In genomic region chr15:74375303-74375693, GRCh38 we compare ENCODE assay signal across 8 cellular contexts. TPM values are rescaled to one million over a fixed set of nuclear protein-coding genes. Genes with fewer than 3 reads are reported as not detected.
DNase-seq lines count a peak whose midpoint lies in the region; ATAC-seq, FAIRE-seq and TF ChIP-seq lines count a peak whose summit lies in the region.

No MANE protein-coding gene starts in this region.

- FAIRE-seq in H1 (lab: Jason Lieb, UNC), result peak; percentile 48

- H2BK15ac ChIP-seq in H1 (ENCODE audit: low read length), result 0 out of 2 replicates have a peak overlapping the region, but pooled peaks have one; percentile 97

- H3K9me3 ChIP-seq in HUES6 (ENCODE audit: control insufficient read depth, insufficient read depth, low read depth, low read length) (no peaks in the 10 kb centered on the region), H1 (ENCODE audit: insufficient read depth in 2 of 2, low read depth in 1 of 2, low read length in 1 of 2) (no peaks in the 10 kb centered on the region)

- no peak overlapping the region; the same call in 1 of the 2 replicates for H3K18ac ChIP-seq in H1 (ENCODE audit: extremely low read depth, low read length)

- no peaks in the 10 kb centered on the region for H3K9me3 Mint-ChIP-seq in activated CD8-positive, alpha-beta T cell treated with anti-CD3 and anti-CD28 coated beads, Interleukin-2, amount 10 ng/mL, durations not matched to agents 7 days and 5 days (ENCODE audit: insufficient read depth)
- no peaks in the 10 kb centered on the region for H3K9me3 Mint-ChIP-seq in memory B cell

- H3K27me3 ChIP-seq in HUES6 (ENCODE audit: control insufficient read depth, insufficient read depth, low read length), result no peaks in the 10 kb centered on the region
- H3K27me3 ChIP-seq in H1 (replicated peaks in 1 of 4; ENCODE audit: control insufficient read depth in 3 of 4, extremely low read depth in 1 of 4, insufficient read depth in 3 of 4, low read length in 3 of 4), result peaks cover 0 to 3% (median 0%) of the 10 kb centered on the region in 4 experiments; a peak in 3 of 7 replicates

- H3K4ac ChIP-seq in H1 (replicated peaks; ENCODE audit: insufficient read length, low read depth, low read length), result no peak overlapping the region

- TF ChIP-seq RAD21 in H1 (IDR thresholded peaks at IDR 0.05 in 1 of 2, conservative IDR thresholded peaks at IDR 0.05 in 1 of 2; ENCODE audit: low read depth in 2 of 2, low read length in 2 of 2), result peak; percentile 72 to 75

- H3K4me3 ChIP-seq in HUES6 (ENCODE audit: low read depth, low read length), result peak overlapping the region; percentile 70
- H3K4me3 ChIP-seq in H1 (ENCODE audit: extremely low read depth in 1 of 4, insufficient read depth in 2 of 4, low read depth in 3 of 4, low read length in 4 of 4), result peak overlapping the region in 1 of 4 experiments; percentile 74; a peak in 3 of 8 replicates

- ATAC-seq in activated CD8-positive, alpha-beta T cell treated with anti-CD3 and anti-CD28 coated beads, Interleukin-2, amount 10 ng/mL, durations not matched to agents 7 days and 5 days, result no peak
- peak; percentile 32 for ATAC-seq in memory B cell (ENCODE audit: low read depth)
- ATAC-seq in GM21360 (IDR thresholded peaks at IDR 0.05; ENCODE audit: unreplicated experiment), result no peak

- no peak overlapping the region for H3K23ac ChIP-seq in H1 (ENCODE audit: insufficient read length)

- H2BK120ac ChIP-seq in H1 (replicated peaks; ENCODE audit: low read depth, low read length), result no peak overlapping the region

- H3K4me2 ChIP-seq in H1 (ENCODE audit: insufficient read depth in 1 of 2, low read depth in 2 of 2, low read length in 2 of 2), result peak overlapping the region; percentile 76 to 99

- H3K9ac ChIP-seq in HUES6 (ENCODE audit: low read length) (no peak overlapping the region), H1 (replicated peaks in 1 of 4; ENCODE audit: extremely low read depth in 1 of 4, low read depth in 3 of 4, low read length in 3 of 4) (no peak overlapping the region)

- CTCF ChIA-PET in activated CD8-positive, alpha-beta T cell treated with anti-CD3 and anti-CD28 coated beads, Interleukin-2, amount 10 ng/mL, durations not matched to agents 7 days and 5 days (lab: Charles Lee), result interaction anchor here (0.9 to 17.6 kb wide), 26 partner anchors 8 to 396 kb away, joined by 3 to 677 read pairs (median 5); partner anchors contain the start of genes CLK3, CYP11A1, SEMA7A and UBL7
- CTCF ChIA-PET in H1 (lab: Charles Lee; ENCODE audit: partially characterized antibody), result interaction anchor here (0.9 to 36.8 kb wide), 26 partner anchors 8 to 424 kb away, joined by 3 to 1311 read pairs (median 5); partner anchors contain the start of genes CYP11A1 and SEMA7A

- no peak overlapping the region; the same call in 1 of the 2 replicates for H2AFZ ChIP-seq in H1 (ENCODE audit: low read length)

- no peak for TF ChIP-seq POLR2A in H1 (IDR thresholded peaks at IDR 0.05; ENCODE audit: control extremely low read depth in 1 of 2, low read depth in 2 of 2, low read length in 2 of 2)

- no peak for TF ChIP-seq EP300 in H1 (IDR thresholded peaks at IDR 0.05; ENCODE audit: borderline replicate concordance in 1 of 2, low read depth in 2 of 2, low read length in 2 of 2)

- peak overlapping the region; percentile 71; the same call in 1 of the 2 replicates for H2BK12ac ChIP-seq in H1 (ENCODE audit: low read depth, low read length)

- WGBS in H1 (ENCODE audit: extremely low coverage in 1 of 2, insufficient coverage in 1 of 2, insufficient read length in 1 of 2, insufficient replicate concordance in 2 of 2, low coverage in 1 of 2, low lambda C conversion rate in 2 of 2, missing lambda C conversion rate in 1 of 2), 2 experiments, result 21% methylated on average over 9 of the region's 9 CpGs; no CpG with 5 or more reads in 1 of the 2 experiments

- 0 out of 2 replicates have a peak overlapping the region, but pooled peaks have one; percentile 92 for H2BK5ac ChIP-seq in H1 (ENCODE audit: low read depth, low read length)

- H3K56ac ChIP-seq in H1 (replicated peaks; ENCODE audit: insufficient read length, low read depth, low read length), result no peak overlapping the region

- H3K27me3 Mint-ChIP-seq in activated CD8-positive, alpha-beta T cell treated with anti-CD3 and anti-CD28 coated beads, Interleukin-2, amount 10 ng/mL, durations not matched to agents 7 days and 5 days (ENCODE audit: low read depth), result peaks cover 12% of the 10 kb centered on the region
- H3K27me3 Mint-ChIP-seq in memory B cell, result peaks cover under 1% of the 10 kb centered on the region

- H4K8ac ChIP-seq in H1 (ENCODE audit: extremely low read depth, insufficient read depth, low read length), result no peak overlapping the region

- H4K91ac ChIP-seq in H1 (replicated peaks; ENCODE audit: insufficient read length, low read length), result no peak overlapping the region

- H3K23me2 ChIP-seq in H1 (ENCODE audit: low read depth, low read length), result peaks cover 6% of the 10 kb centered on the region; the same call in 1 of the 2 replicates

- no peaks in the 10 kb centered on the region for H4K20me1 ChIP-seq in H1 (replicated peaks in 1 of 2; ENCODE audit: control insufficient read depth in 1 of 2, insufficient read depth in 2 of 2, low read length in 2 of 2)

- no peak overlapping the region for H3K27ac Mint-ChIP-seq in activated CD8-positive, alpha-beta T cell treated with anti-CD3 and anti-CD28 coated beads, Interleukin-2, amount 10 ng/mL, durations not matched to agents 7 days and 5 days
- peak overlapping the region; percentile 51 for H3K27ac Mint-ChIP-seq in memory B cell

- DNase-seq in DMS 273 (lab: John Stamatoyannopoulos, UW; ENCODE audit: unreplicated experiment), result peak; percentile 89
- peak; percentile 42 to 74 for DNase-seq in NOMO-1 (lab: John Stamatoyannopoulos, UW; ENCODE audit: unreplicated experiment in 2 of 2)
- peak; percentile 92 for DNase-seq in activated CD8-positive, alpha-beta T cell treated with anti-CD3 and anti-CD28 coated beads, Interleukin-2, amount 10 ng/mL, durations not matched to agents 7 days and 5 days
- DNase-seq in H1 (ENCODE audit: low read depth in 1 of 2, low spot score in 2 of 2), result peak in 1 of 2 experiments; percentile 89
- DNase-seq in memory B cell (ENCODE audit: low spot score in 2 of 2), result peak; percentile 83 to 88
- DNase-seq in stimulated activated CD8-positive, alpha-beta memory T cell treated with anti-CD3 and anti-CD28 coated beads, Interleukin-4, amount 100 ng/mL, for 24 hours (ENCODE audit: low read depth), result peak; percentile 72

- H3K4me1 ChIP-seq in HUES6 (ENCODE audit: control insufficient read depth, insufficient read depth, low read length) (peaks cover 13% of the 10 kb centered on the region), H1 (replicated peaks in 1 of 4; ENCODE audit: control insufficient read depth in 3 of 4, insufficient read depth in 4 of 4, low read length in 3 of 4) (peaks cover 4 to 17% (median 10%) of the 10 kb centered on the region in 4 experiments)

- H3K36me3 Mint-ChIP-seq in activated CD8-positive, alpha-beta T cell treated with anti-CD3 and anti-CD28 coated beads, Interleukin-2, amount 10 ng/mL, durations not matched to agents 7 days and 5 days (ENCODE audit: low read depth), result no peaks in the 10 kb centered on the region
- no peaks in the 10 kb centered on the region for H3K36me3 Mint-ChIP-seq in memory B cell

- TF ChIP-seq CTCF in H1 (IDR thresholded peaks at IDR 0.05; ENCODE audit: control extremely low read depth in 1 of 3, insufficient read depth in 1 of 3, low read depth in 1 of 3, low read length in 3 of 3), result peak; percentile 72 to 93 (median 73)

- POLR2A ChIA-PET in activated CD8-positive, alpha-beta T cell treated with anti-CD3 and anti-CD28 coated beads, Interleukin-2, amount 10 ng/mL, durations not matched to agents 7 days and 5 days (lab: Charles Lee), result interaction anchor here (0.8 to 1.3 kb wide), 4 partner anchors 28 to 241 kb away, joined by 3 to 4 read pairs (median 3); no protein-coding TSS in a partner anchor
- POLR2A ChIA-PET in H1 (lab: Charles Lee; ENCODE audit: partially characterized antibody), result interaction anchor here (1.6 kb wide), 1 partner anchor 9 kb away, joined by 5 read pairs; no protein-coding TSS in a partner anchor

- H3K79me1 ChIP-seq in H1 (ENCODE audit: low read depth, low read length), result no peaks in the 10 kb centered on the region; the same call in 1 of the 2 replicates

- no peak overlapping the region for H4K5ac ChIP-seq in H1 (ENCODE audit: insufficient read length, low read depth, low read length)

- no peak overlapping the region for H3K14ac ChIP-seq in H1 (ENCODE audit: insufficient read length)

- peaks cover 30% of the 10 kb centered on the region for H3K4me1 Mint-ChIP-seq in activated CD8-positive, alpha-beta T cell treated with anti-CD3 and anti-CD28 coated beads, Interleukin-2, amount 10 ng/mL, durations not matched to agents 7 days and 5 days (ENCODE audit: low read depth)
- peaks cover 11% of the 10 kb centered on the region for H3K4me1 Mint-ChIP-seq in memory B cell

- no peak overlapping the region for H2BK20ac ChIP-seq in H1 (ENCODE audit: low read length)

- H3K79me2 ChIP-seq in H1 (ENCODE audit: control insufficient read depth in 1 of 2, insufficient read depth in 2 of 2, low read length in 2 of 2), result no peaks in the 10 kb centered on the region

- H3K27ac ChIP-seq in HUES6 (ENCODE audit: low read depth, low read length) (no peak overlapping the region), H1 (ENCODE audit: low read depth, low read length) (no peak overlapping the region)

- H2AK5ac ChIP-seq in H1 (ENCODE audit: low read depth, low read length), result no peak overlapping the region

- peak overlapping the region; percentile 77 for H3K4me3 Mint-ChIP-seq in activated CD8-positive, alpha-beta T cell treated with anti-CD3 and anti-CD28 coated beads, Interleukin-2, amount 10 ng/mL, durations not matched to agents 7 days and 5 days
- H3K4me3 Mint-ChIP-seq in memory B cell, result peak overlapping the region; percentile 89

- H3K36me3 ChIP-seq in HUES6 (ENCODE audit: control insufficient read depth, insufficient read depth, low read length) (no peaks in the 10 kb centered on the region), H1 (ENCODE audit: control insufficient read depth in 2 of 4, insufficient read depth in 4 of 4, low read length in 3 of 4) (no peaks in the 10 kb centered on the region)

RNA-seq across cellular contexts. Expression of gene CYP11A1, which starts 7.9 kb away (rescaled TPM):
- not detected for total RNA-seq in activated CD8-positive, alpha-beta T cell treated with anti-CD3 and anti-CD28 coated beads, Interleukin-2, amount 10 ng/mL, durations not matched to agents 7 days and 5 days
- total RNA-seq in H1 (2021; fragmentation: NEBNext Ultra II Directional; extraction: Animal tissue kit (Norgen Biotek cat#: 25700)), result 1.9 and 3.3 TPM in 2 replicates
- polyA plus RNA-seq in H1 (2011; rRNA removed), result 7.2 and 7.5 TPM in 2 replicates
- polyA plus RNA-seq in H1 (2011; cell fraction: cytosol; rRNA removed), result 6.9 TPM
- polyA plus RNA-seq in H1 (2011; cell fraction: nucleus; rRNA removed), result 7.1 TPM
- polyA plus RNA-seq in H1 (2012, experiment 1 of 2), result 3.6 to 5.9 TPM (median 4.9 TPM) in 4 replicates
- polyA plus RNA-seq in H1 (2012, experiment 2 of 2), result 4.9 TPM
- polyA plus RNA-seq in H1 (2013, experiment 1 of 2), result 2.0 TPM
- 2.0 TPM for polyA plus RNA-seq in H1 (2013, experiment 2 of 2)
- 6.3 and 7.6 TPM in 2 replicates for polyA minus RNA-seq in H1 (2011; rRNA and poly(A)+ RNA removed)
- 4.3 TPM for polyA minus RNA-seq in H1 (2011; cell fraction: cytosol; rRNA and poly(A)+ RNA removed)
- polyA minus RNA-seq in H1 (2011; cell fraction: nucleus; rRNA and poly(A)+ RNA removed), result 2.8 TPM

RNA-seq across cellular contexts. Expression of gene SEMA7A, which starts 58.5 kb away (rescaled TPM):
- total RNA-seq in activated CD8-positive, alpha-beta T cell treated with anti-CD3 and anti-CD28 coated beads, Interleukin-2, amount 10 ng/mL, durations not matched to agents 7 days and 5 days, result 10 to 100 TPM; 16.1 to 16.9 TPM
- 14.6 and 15.0 TPM in 2 replicates for total RNA-seq in H1 (2021; fragmentation: NEBNext Ultra II Directional; extraction: Animal tissue kit (Norgen Biotek cat#: 25700))
- polyA plus RNA-seq in H1 (2011; rRNA removed), result 10.7 and 13.4 TPM in 2 replicates
- 10.9 TPM for polyA plus RNA-seq in H1 (2011; cell fraction: cytosol; rRNA removed)
- polyA plus RNA-seq in H1 (2011; cell fraction: nucleus; rRNA removed), result 19.2 TPM
- polyA plus RNA-seq in H1 (2012, experiment 1 of 2), result 10.5 to 14.0 TPM (median 12.0 TPM) in 4 replicates
- 11.5 TPM for polyA plus RNA-seq in H1 (2012, experiment 2 of 2)
- polyA plus RNA-seq in H1 (2013, experiment 1 of 2), result 16.7 TPM
- polyA plus RNA-seq in H1 (2013, experiment 2 of 2), result 16.7 TPM
- 10.7 and 12.5 TPM in 2 replicates for polyA minus RNA-seq in H1 (2011; rRNA and poly(A)+ RNA removed)
- 4.6 TPM for polyA minus RNA-seq in H1 (2011; cell fraction: cytosol; rRNA and poly(A)+ RNA removed)
- polyA minus RNA-seq in H1 (2011; cell fraction: nucleus; rRNA and poly(A)+ RNA removed), result 9.5 TPM
